Comparison of ENCODE assay signal across 9 cellular contexts in genomic region chr5:180799902-180800801, GRCh38. TPM values are rescaled to one million over a fixed set of nuclear protein-coding genes. Genes with fewer than 3 reads are reported as not detected.
DNase-seq lines count a peak whose midpoint lies in the region; ATAC-seq, FAIRE-seq and TF ChIP-seq lines count a peak whose summit lies in the region.
"Had no signal": no experiment of that assay in that cellular context is flagged by ENCODE, and none has a peak within 500 bp of the region (broad histone marks: within the 10 kb centered on the region; RNA-seq: fewer than 3 reads in every experiment).

No MANE protein-coding gene starts in this region.

- no peaks in the 10 kb centered on the region for H3K27me3 Mint-ChIP-seq in astrocyte (ENCODE audit: low read depth, unreplicated experiment)

- peaks cover 13% of the 10 kb centered on the region for H3K36me3 Mint-ChIP-seq in astrocyte (ENCODE audit: low read depth, unreplicated experiment)

- H3K79me2 ChIP-seq in ACC112 (ENCODE audit: control insufficient read depth, insufficient read depth, low read length, unreplicated experiment) (peaks cover 77% of the 10 kb centered on the region), astrocyte (ENCODE audit: insufficient read depth, low read length) (peaks cover 91% of the 10 kb centered on the region)

- FAIRE-seq in astrocyte (lab: Jason Lieb, UNC) = peak; percentile 55

- H3K9me3 ChIP-seq in HEK293 (ENCODE audit: control insufficient read depth, insufficient read depth, low read depth, low read length) = no peaks in the 10 kb centered on the region
- H3K9me3 ChIP-seq in astrocyte (ENCODE audit: insufficient read depth, low read depth, low read length) = no peaks in the 10 kb centered on the region

- H3K4me3 Mint-ChIP-seq in astrocyte (ENCODE audit: unreplicated experiment) = peak overlapping the region; percentile 92

- no peak for ATAC-seq in GM18858 (IDR thresholded peaks at IDR 0.05; ENCODE audit: unreplicated experiment)

- peaks cover 68% of the 10 kb centered on the region for H4K20me1 ChIP-seq in astrocyte (ENCODE audit: insufficient read depth, low read length)

- H3K36me3 ChIP-seq in ACC112 (ENCODE audit: insufficient read depth, low read length) = peaks cover 5% of the 10 kb centered on the region
- H3K36me3 ChIP-seq in HEK293 (ENCODE audit: control insufficient read depth in 2 of 2, insufficient read depth in 1 of 2, low read length in 2 of 2) = peaks cover 0 to 28% of the 10 kb centered on the region in 2 experiments; a peak in 2 of 3 replicates
- no peaks in the 10 kb centered on the region for H3K36me3 ChIP-seq in astrocyte (ENCODE audit: insufficient read depth, low read length)

- H3K27me3 ChIP-seq in ACC112 (ENCODE audit: insufficient read depth, low read length) = no peaks in the 10 kb centered on the region
- no peaks in the 10 kb centered on the region for H3K27me3 ChIP-seq in astrocyte (ENCODE audit: insufficient read depth, low read length)

- H3K4me1 Mint-ChIP-seq in astrocyte (ENCODE audit: low read depth, unreplicated experiment) = peaks cover 46% of the 10 kb centered on the region

- H3K9ac ChIP-seq in astrocyte (ENCODE audit: low read length) = peak overlapping the region; percentile 97

- DNase-seq in astrocyte (ENCODE audit: low read depth) (peak; percentile 88), kidney tubule cell (ENCODE audit: low spot score) (peak; percentile 93), foreskin melanocyte (no peak), NCI-H1694 (lab: John Stamatoyannopoulos, UW) (no peak), germinal center (ENCODE audit: low spot score) (no peak)
- DNase-seq: occipital lobe had no signal

- peaks cover 65% of the 10 kb centered on the region for H3K4me1 ChIP-seq in ACC112 (ENCODE audit: control insufficient read depth, insufficient read depth, low read length, unreplicated experiment)
- peaks cover 12% of the 10 kb centered on the region for H3K4me1 ChIP-seq in HEK293 (ENCODE audit: control insufficient read depth, insufficient read depth, low read length)
- H3K4me1 ChIP-seq in astrocyte (ENCODE audit: insufficient read depth, low read length) = peaks cover 39% of the 10 kb centered on the region

- peak overlapping the region; percentile 96 for H3K27ac ChIP-seq in ACC112 (ENCODE audit: low read depth, low read length)
- no peak overlapping the region for H3K27ac ChIP-seq in HEK293 (ENCODE audit: extremely low read depth, low read depth, low read length)
- H3K27ac ChIP-seq in astrocyte (ENCODE audit: low read depth, low read length) = peak overlapping the region; percentile 83

- TF ChIP-seq CTCF in HEK293 (tag by site-specific recombination; IDR thresholded peaks at IDR 0.05) (peak; percentile 39; the same call in 1 of the 2 replicates), astrocyte (IDR thresholded peaks at IDR 0.05; ENCODE audit: insufficient read depth, low read depth, low read length) (peak; percentile 23)

- H2AFZ ChIP-seq in ACC112 (ENCODE audit: low read length, unreplicated experiment) (no peak overlapping the region), astrocyte (ENCODE audit: low read depth, low read length) (no peak overlapping the region)

- H3K4me2 ChIP-seq in astrocyte (ENCODE audit: low read length) = peak overlapping the region; percentile 85

- peak overlapping the region; percentile 89 for H3K27ac Mint-ChIP-seq in astrocyte (ENCODE audit: unreplicated experiment)

- H3K4me3 ChIP-seq in ACC112 (ENCODE audit: low read depth, low read length) (peak overlapping the region; percentile 97), HEK293 (ENCODE audit: low read depth, low read length) (no peak overlapping the region), astrocyte (ENCODE audit: insufficient read depth, low read depth, low read length) (peak overlapping the region; percentile 31)

- CTCF ChIA-PET in HEK293 (lab: Yijun Ruan, JAX) = interaction anchor here (1.1 to 4.0 kb wide), 3 partner anchors 15 to 82 kb away, joined by 3 to 26 read pairs (median 3); no protein-coding TSS in a partner anchor

- POLR2A ChIA-PET in HEK293 (lab: Yijun Ruan, JAX) = interaction anchor here (1.5 kb wide), 1 partner anchor 10 kb away, joined by 4 read pairs; no protein-coding TSS in a partner anchor

- no peaks in the 10 kb centered on the region for H3K9me3 Mint-ChIP-seq in astrocyte (ENCODE audit: unreplicated experiment)

TF ChIP-seq in HEK293, 187 proteins besides CTCF, POLR2A, EP300 and RAD21:
- TF ChIP-seq ZBTB11 (tag by site-specific recombination; conservative IDR thresholded peaks at IDR 0.05; ENCODE audit: low read depth) = 0 out of 2 replicates have a peak, but pooled peaks have one; percentile 26
- TF ChIP-seq PRDM4 (tag by site-specific recombination; IDR thresholded peaks at IDR 0.05) = no peak
TF ChIP-seq in HEK293: peak in this region for 1.

RNA-seq across cellular contexts. Expression of gene MGAT1, which starts 2.5 kb away (rescaled TPM):
- 116 and 120 TPM in 2 replicates for total RNA-seq in astrocyte

Comparison
In these comparisons a context has a peak if more than half of its experiments do, and no peak if none do; other contexts are left out.
1. DNase-seq: peak in astrocyte (single experiment) and kidney tubule cell (single experiment); none in foreskin melanocyte (single experiment), NCI-H1694 (single experiment) and germinal center (single experiment).